Comparison of ENCODE assay signal across 9 cellular contexts in genomic region chr3:48655586-48655985, GRCh38. TPM values are rescaled to one million over a fixed set of nuclear protein-coding genes. Genes with fewer than 3 reads are reported as not detected.
DNase-seq lines count a peak whose midpoint lies in the region; ATAC-seq and TF ChIP-seq lines count a peak whose summit lies in the region.
"Had no signal": no experiment of that assay in that cellular context is flagged by ENCODE, and none has a peak within 500 bp of the region (broad histone marks: within the 10 kb centered on the region; RNA-seq: fewer than 3 reads in every experiment).

No MANE protein-coding gene starts in this region.

- ATAC-seq in upper lobe of right lung (peak; percentile 1), GM18861 (IDR thresholded peaks at IDR 0.05; ENCODE audit: unreplicated experiment) (no peak)

- H3K4me1 Mint-ChIP-seq in MCF 10A (ENCODE audit: insufficient read depth, unreplicated experiment) (peaks cover 5% of the 10 kb centered on the region), neural crest cell (peaks cover 13% of the 10 kb centered on the region)

- TF ChIP-seq CTCF in breast epithelium (IDR thresholded peaks at IDR 0.05) (no peak), MCF 10A (IDR thresholded peaks at IDR 0.05; ENCODE audit: unreplicated experiment) (no peak), cardiac fibroblast (IDR thresholded peaks at IDR 0.05; ENCODE audit: low read depth, low read length) (no peak), neural crest cell (conservative IDR thresholded peaks at IDR 0.05) (no peak), upper lobe of right lung (IDR thresholded peaks at IDR 0.05) (no peak)

- CTCF ChIA-PET in MCF 10A (lab: Yijun Ruan, JAX) = interaction anchor here (0.6 kb wide), 1 partner anchor 658 kb away, joined by 3 read pairs; no protein-coding TSS in a partner anchor

- H3K4me1 ChIP-seq in breast epithelium = no peaks in the 10 kb centered on the region
- peaks cover 7% of the 10 kb centered on the region for H3K4me1 ChIP-seq in upper lobe of right lung

- in situ Hi-C loops in KBM-7 (cut with MboI; ENCODE audit: low pct_unique_long_range_greater_than_20kb, low sequenced_read_pairs) = no loop called here

- BruUV-seq in MCF 10A (replicated peaks; lab: Mats Ljungman, UMichigan) = no TSS peak

- intact Hi-C loops in breast epithelium (cut with DNase I; ENCODE audit: low total_unique reads) (loop anchor here (10.0 kb wide), 1 partner anchor 949 kb away; no protein-coding TSS in a partner anchor), MCF 10A (cut with micrococcal nuclease) (no loop called here), upper lobe of right lung (cut with DNase I) (no loop called here)

- H3K36me3 ChIP-seq in breast epithelium (no peaks in the 10 kb centered on the region), upper lobe of right lung (no peaks in the 10 kb centered on the region)

- no peak overlapping the region for H3K4me3 Mint-ChIP-seq in MCF 10A (ENCODE audit: unreplicated experiment)
- peak overlapping the region; percentile 75 for H3K4me3 Mint-ChIP-seq in neural crest cell

- H3K27me3 Mint-ChIP-seq in MCF 10A (ENCODE audit: insufficient read depth, unreplicated experiment) (no peaks in the 10 kb centered on the region), neural crest cell (ENCODE audit: low read depth) (no peaks in the 10 kb centered on the region)

- H3K9me3 Mint-ChIP-seq in MCF 10A (ENCODE audit: unreplicated experiment) = no peaks in the 10 kb centered on the region
- H3K9me3 Mint-ChIP-seq in neural crest cell = no peaks in the 10 kb centered on the region

- peaks cover 17% of the 10 kb centered on the region for H3K36me3 Mint-ChIP-seq in MCF 10A (ENCODE audit: insufficient read depth, unreplicated experiment)
- H3K36me3 Mint-ChIP-seq in neural crest cell (ENCODE audit: low read depth) = peaks cover 30% of the 10 kb centered on the region

- POLR2A ChIA-PET in MCF 10A (lab: Yijun Ruan, JAX) = no interaction called here

- H3K4me3 ChIP-seq in breast epithelium (peak overlapping the region; percentile 51 to 84 (median 70)), cardiac fibroblast (replicated peaks in 1 of 2; ENCODE audit: low read depth in 2 of 2, low read length in 2 of 2) (peak overlapping the region; percentile 19 to 48), upper lobe of right lung (peak overlapping the region; percentile 64)

- peak overlapping the region; percentile 76 to 86 for H3K27ac ChIP-seq in breast epithelium
- H3K27ac ChIP-seq in upper lobe of right lung = peak overlapping the region; percentile 61

- DNase-seq in breast epithelium (ENCODE audit: low spot score in 2 of 2) (no peak), MCF 10A (ENCODE audit: unreplicated experiment) (no peak), cardiac fibroblast (ENCODE audit: low read depth in 2 of 2) (no peak), neural crest cell (ENCODE audit: low read depth, low spot score) (no peak), upper lobe of right lung (no peak), cerebellum (ENCODE audit: low spot score) (no peak), KBM-7 (no peak)

- no peak overlapping the region for H3K27ac Mint-ChIP-seq in MCF 10A (ENCODE audit: low read depth, unreplicated experiment)
- peak overlapping the region; percentile 57 for H3K27ac Mint-ChIP-seq in neural crest cell (ENCODE audit: unreplicated experiment)

- no peak for TF ChIP-seq POLR2A in breast epithelium (IDR thresholded peaks at IDR 0.05)

- H3K9me3 ChIP-seq in breast epithelium = no peaks in the 10 kb centered on the region
- H3K9me3 ChIP-seq in upper lobe of right lung = no peaks in the 10 kb centered on the region

- H3K27me3 ChIP-seq in breast epithelium = peaks cover 0 to 6% of the 10 kb centered on the region in 2 donors
- H3K27me3 ChIP-seq in upper lobe of right lung = peaks cover 3% of the 10 kb centered on the region

RNA-seq across cellular contexts. Expression of gene CELSR3, which starts 7.1 kb away (rescaled TPM):
- total RNA-seq in breast epithelium (1 to 10 TPM in 2 of 3 donors, under 1 TPM in 1; 0.88 to 1.3 (median 1.1) TPM), MCF 10A (2022) (17.6 and 21.5 TPM in 2 replicates), neural crest cell (26.5 and 27.2 TPM in 2 replicates), upper lobe of right lung (1.2 TPM), cerebellum (37.4 TPM)

RNA-seq across cellular contexts. Expression of gene SLC26A6, which starts 20.3 kb away (rescaled TPM):
- total RNA-seq in breast epithelium = 10 to 100 TPM; 12.6 to 21.6 (median 16.0) TPM
- total RNA-seq in MCF 10A (2022) = 47.4 and 63.3 TPM in 2 replicates
- 54.8 and 57.4 TPM in 2 replicates for total RNA-seq in neural crest cell
- 19.9 TPM for total RNA-seq in upper lobe of right lung
- 7.4 TPM for total RNA-seq in cerebellum

RNA-seq across cellular contexts. Expression of gene NCKIPSD, which starts 30.1 kb away (rescaled TPM):
- 10 to 100 TPM; 31.8 to 40.3 (median 36.4) TPM for total RNA-seq in breast epithelium
- 23.8 and 26.9 TPM in 2 replicates for total RNA-seq in MCF 10A (2022)
- 25.3 and 30.2 TPM in 2 replicates for total RNA-seq in neural crest cell
- 18.3 TPM for total RNA-seq in upper lobe of right lung
- total RNA-seq in cerebellum = 15.7 TPM

RNA-seq across cellular contexts. Expression of gene TMEM89, which starts 34.0 kb away (rescaled TPM):
- total RNA-seq in breast epithelium (not detected), MCF 10A (2022) (not detected in 2 replicates), neural crest cell (0.51 and 0.66 TPM in 2 replicates), upper lobe of right lung (not detected), cerebellum (not detected)
- total RNA-seq: M059J had no signal

RNA-seq across cellular contexts. Expression of gene UQCRC1, which starts 46.1 kb away (rescaled TPM):
- total RNA-seq in breast epithelium (100 to 1,000 TPM; 163 to 230 (median 180) TPM), MCF 10A (2022) (383 and 413 TPM in 2 replicates), neural crest cell (288 and 297 TPM in 2 replicates), upper lobe of right lung (126 TPM), cerebellum (122 TPM)
